Comparison of ENCODE assay signal across 8 cellular contexts in genomic region chr9:128421474-128422010, GRCh38. TPM values are rescaled to one million over a fixed set of nuclear protein-coding genes. Genes with fewer than 3 reads are reported as not detected.
DNase-seq lines count a peak whose midpoint lies in the region; TF ChIP-seq lines count a peak whose summit lies in the region.

No MANE protein-coding gene starts in this region.

- no peaks in the 10 kb centered on the region for H3K9me3 ChIP-seq in SJSA1 (replicated peaks)

- no peaks in the 10 kb centered on the region for H3K36me3 ChIP-seq in SJSA1
- H3K36me3 ChIP-seq in rectal smooth muscle tissue (ENCODE audit: control insufficient read depth, insufficient read depth, low read length), result no peaks in the 10 kb centered on the region

- no peak overlapping the region for H3K9ac ChIP-seq in rectal smooth muscle tissue (ENCODE audit: low read length)

- DNase-seq in EH (ENCODE audit: low read depth), result peak; percentile 70
- DNase-seq in SJSA1 (ENCODE audit: low read depth in 1 of 2, low spot score in 2 of 2), result peak in 1 of 2 experiments; percentile 25
- peak; percentile 42 for DNase-seq in fibroblast of mammary gland (ENCODE audit: low read depth)
- no peak for DNase-seq in GOT3 (lab: John Stamatoyannopoulos, UW)
- DNase-seq in H4 (ENCODE audit: low spot score), result no peak
- DNase-seq in NCI-H226, result no peak
- DNase-seq in activated CD4-positive, alpha-beta T cell treated with anti-CD3 and anti-CD28 coated beads, Interleukin-2, amount 50 U/mL, for 48 hours, result no peak

- H3K4me3 ChIP-seq in SJSA1 (peak overlapping the region; percentile 79), fibroblast of mammary gland (ENCODE audit: control insufficient read depth, low read depth, low read length) (peak overlapping the region; percentile 83), rectal smooth muscle tissue (ENCODE audit: low read length) (peak overlapping the region; percentile 80)

- TF ChIP-seq CTCF in fibroblast of mammary gland (conservative IDR thresholded peaks at IDR 0.05; ENCODE audit: control insufficient read depth, insufficient read depth, low read depth, low read length), result no peak

- H3K27ac ChIP-seq in SJSA1 (peak overlapping the region; percentile 11; the same call in 1 of the 2 replicates), rectal smooth muscle tissue (ENCODE audit: low read depth, low read length) (peak overlapping the region; percentile 14)

- H3K27me3 ChIP-seq in SJSA1 (replicated peaks) (no peaks in the 10 kb centered on the region), rectal smooth muscle tissue (ENCODE audit: control insufficient read depth, insufficient read depth, low read length) (peaks cover 10% of the 10 kb centered on the region)

- H3K4me1 ChIP-seq in SJSA1 (replicated peaks), result peaks cover 29% of the 10 kb centered on the region
- H3K4me1 ChIP-seq in rectal smooth muscle tissue (ENCODE audit: control insufficient read depth, insufficient read depth, low read length), result peaks cover 14% of the 10 kb centered on the region

RNA-seq across cellular contexts. Expression of gene CERCAM, which starts 0.9 kb away (rescaled TPM):
- total RNA-seq in SJSA1 (2014; rRNA removed; shearing (Covaris generic)), result 24.7 and 29.9 TPM in 2 replicates
- total RNA-seq in H4 (2014; rRNA removed; shearing (Covaris generic)), result 19.0 and 20.8 TPM in 2 replicates

RNA-seq across cellular contexts. Expression of gene ODF2, which starts 34.3 kb away (rescaled TPM):
- 48.0 and 56.9 TPM in 2 replicates for total RNA-seq in SJSA1 (2014; rRNA removed; shearing (Covaris generic))
- total RNA-seq in H4 (2014; rRNA removed; shearing (Covaris generic)), result 28.6 and 30.2 TPM in 2 replicates

RNA-seq across cellular contexts. Expression of gene URM1, which starts 50.4 kb away (rescaled TPM):
- 22.7 and 35.0 TPM in 2 replicates for total RNA-seq in SJSA1 (2014; rRNA removed; shearing (Covaris generic))
- 52.3 and 71.9 TPM in 2 replicates for total RNA-seq in H4 (2014; rRNA removed; shearing (Covaris generic))

Comparison
In these comparisons a context has a peak if more than half of its experiments do, and no peak if none do; other contexts are left out.
1. DNase-seq: peak in EH (single experiment) and fibroblast of mammary gland (single experiment); none in GOT3 (single experiment), H4 (single experiment), NCI-H226 (single experiment) and activated CD4-positive, alpha-beta T cell treated with anti-CD3 and anti-CD28 coated beads, Interleukin-2, amount 50 U/mL, for 48 hours (0 of 2).
2. Peak in every context shown above with its lines, with median percentiles within 50 percentile points of each other: H3K4me3 ChIP-seq.